ENCODE assay signal across 8 cellular contexts in the genomic region with DNA sequence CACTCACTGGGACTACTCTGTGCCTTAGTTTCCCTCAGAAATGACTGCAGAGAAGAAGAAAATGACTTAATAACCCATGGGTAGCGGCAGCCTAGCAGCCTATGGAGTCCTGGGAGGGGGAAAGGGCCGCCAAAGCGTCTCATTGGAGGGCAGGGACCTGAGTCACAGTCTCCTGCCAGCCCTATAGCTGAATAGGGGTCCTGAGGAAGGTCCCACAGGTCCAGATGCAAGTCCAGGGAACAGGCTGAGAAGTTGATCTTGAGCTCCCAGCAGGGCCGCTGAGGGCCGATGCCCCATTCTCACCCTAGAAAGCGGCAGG. TPM values are rescaled to one million over a fixed set of nuclear protein-coding genes. Genes with fewer than 3 reads are reported as not detected.
DNase-seq lines count a peak whose midpoint lies in the region; ATAC-seq and TF ChIP-seq lines count a peak whose summit lies in the region.

No MANE protein-coding gene starts in this region.

- H3K27ac ChIP-seq in fibroblast of lung (ENCODE audit: insufficient read depth, low read length) = peak overlapping the region; percentile 84

- no peaks in the 10 kb centered on the region for H3K27me3 ChIP-seq in fibroblast of lung (ENCODE audit: control insufficient read depth, insufficient read depth, low read length)

- H3K27ac Mint-ChIP-seq in T-helper 17 cell = peak overlapping the region; percentile 100

- no peaks in the 10 kb centered on the region for H3K36me3 Mint-ChIP-seq in T-helper 17 cell (ENCODE audit: low read depth)

- H3K4me3 ChIP-seq in GM08714 (ENCODE audit: low read length) = peak overlapping the region; percentile 55; the same call in 1 of the 2 replicates
- H3K4me3 ChIP-seq in fibroblast of lung (replicated peaks in 1 of 4; ENCODE audit: control extremely low read depth in 1 of 4, insufficient read depth in 1 of 4, low read depth in 3 of 4, low read length in 4 of 4) = peak overlapping the region; percentile 60 to 91 (median 74)
- H3K4me3 ChIP-seq in retinal pigment epithelial cell (ENCODE audit: low read length) = peak overlapping the region; percentile 78

- peak overlapping the region; percentile 97 for H3K4me3 Mint-ChIP-seq in T-helper 17 cell

- peak overlapping the region; percentile 98 for H3K4me2 ChIP-seq in fibroblast of lung (ENCODE audit: extremely low read depth, insufficient read depth, low read length)

- no peak overlapping the region for H2AFZ ChIP-seq in fibroblast of lung (ENCODE audit: low read length)

- TF ChIP-seq CTCF in fibroblast of lung (conservative IDR thresholded peaks at IDR 0.05 in 1 of 2, IDR thresholded peaks at IDR 0.05 in 1 of 2; ENCODE audit: low read depth in 1 of 2, low read length in 2 of 2) (no peak), retinal pigment epithelial cell (conservative IDR thresholded peaks at IDR 0.05; ENCODE audit: low read depth, low read length) (no peak)

- H3K9me3 ChIP-seq in T-helper 17 cell (ENCODE audit: control insufficient read depth, low read length, poor library complexity, severe bottlenecking) (no peaks in the 10 kb centered on the region), fibroblast of lung (ENCODE audit: control insufficient read depth, insufficient read depth, low read depth, low read length) (no peaks in the 10 kb centered on the region)

- H3K4me1 ChIP-seq in fibroblast of lung (ENCODE audit: control insufficient read depth, extremely low read depth, insufficient read depth, low read length) = peaks cover 52% of the 10 kb centered on the region

- ATAC-seq in T-helper 17 cell (peak; percentile 1), left colon (no peak), HG02970 (IDR thresholded peaks at IDR 0.05; ENCODE audit: low FRiP score, unreplicated experiment) (no peak)

- DNase-seq in T-helper 17 cell (no peak), fibroblast of lung (ENCODE audit: low read depth in 2 of 2) (no peak), retinal pigment epithelial cell (ENCODE audit: low read depth) (no peak), ACHN (no peak), KBM-7 (no peak), left colon (no peak)

- H3K4me1 Mint-ChIP-seq in T-helper 17 cell = peaks cover 76% of the 10 kb centered on the region

- no peaks in the 10 kb centered on the region for H4K20me1 ChIP-seq in fibroblast of lung (ENCODE audit: control insufficient read depth, extremely low read depth, insufficient read depth, low read length)

- H3K27me3 Mint-ChIP-seq in T-helper 17 cell = no peaks in the 10 kb centered on the region

- in situ Hi-C loops in ACHN (cut with HindIII; ENCODE audit: low pct_ligation_motif_present, low pct_unique_long_range_greater_than_20kb, low sequenced_read_pairs) = no loop called here
- in situ Hi-C loops in KBM-7 (cut with MboI; ENCODE audit: low pct_unique_long_range_greater_than_20kb, low sequenced_read_pairs) = no loop called here

- H3K79me2 ChIP-seq in fibroblast of lung (ENCODE audit: control insufficient read depth, insufficient read depth, low read length) = peaks cover 67% of the 10 kb centered on the region

- intact Hi-C loops in left colon (cut with DNase I, micrococcal nuclease) = no loop called here

- H3K9ac ChIP-seq in fibroblast of lung (ENCODE audit: insufficient read depth, low read length) = peak overlapping the region; percentile 87

- peaks cover 3% of the 10 kb centered on the region for H3K36me3 ChIP-seq in fibroblast of lung (ENCODE audit: control insufficient read depth, insufficient read depth, low read length)

RNA-seq across cellular contexts. Expression of gene HDAC7, which starts 1.4 kb away (rescaled TPM):
- 100 to 1,000 TPM; 129 to 151 TPM for total RNA-seq in T-helper 17 cell
- total RNA-seq in fibroblast of lung = 23.6 and 28.1 TPM in 2 replicates
- 31.6 and 35.4 TPM in 2 replicates for polyA plus RNA-seq in fibroblast of lung
- polyA plus RNA-seq in fibroblast of lung (2012) = 47.2 and 50.5 TPM in 2 replicates
- polyA minus RNA-seq in fibroblast of lung (ENCODE audit: low replicate concordance) = 94.8 and 140 TPM in 2 replicates
- 10 to 100 TPM; 21.6 to 25.6 TPM for total RNA-seq in left colon

RNA-seq across cellular contexts. Expression of gene SLC48A1, which starts 45.3 kb away (rescaled TPM):
- 1 to 10 TPM; 5.9 to 6.9 TPM for total RNA-seq in T-helper 17 cell
- total RNA-seq in fibroblast of lung = 12.8 and 18.7 TPM in 2 replicates
- 8.9 and 9.0 TPM in 2 replicates for polyA plus RNA-seq in fibroblast of lung
- 12.1 and 13.2 TPM in 2 replicates for polyA plus RNA-seq in fibroblast of lung (2012)
- 20.9 and 22.7 TPM in 2 replicates for polyA minus RNA-seq in fibroblast of lung (ENCODE audit: low replicate concordance)
- 10 to 100 TPM; 18.1 to 18.9 TPM for total RNA-seq in left colon

RNA-seq across cellular contexts. Expression of gene RAPGEF3, which starts 59.7 kb away (rescaled TPM):
- total RNA-seq in T-helper 17 cell (under 1 TPM; 0.27 to 0.55 TPM), fibroblast of lung (1.0 and 2.8 TPM in 2 replicates), left colon (1 to 10 TPM; 8.5 to 9.7 TPM)
- polyA plus RNA-seq in fibroblast of lung = 0.83 and 0.95 TPM in 2 replicates
- polyA plus RNA-seq in fibroblast of lung (2012) = 0.93 and 1.2 TPM in 2 replicates
- 2.3 and 4.2 TPM in 2 replicates for polyA minus RNA-seq in fibroblast of lung (ENCODE audit: low replicate concordance)
